Comparison of ENCODE assay signal across 27 cellular contexts in the genomic region with DNA sequence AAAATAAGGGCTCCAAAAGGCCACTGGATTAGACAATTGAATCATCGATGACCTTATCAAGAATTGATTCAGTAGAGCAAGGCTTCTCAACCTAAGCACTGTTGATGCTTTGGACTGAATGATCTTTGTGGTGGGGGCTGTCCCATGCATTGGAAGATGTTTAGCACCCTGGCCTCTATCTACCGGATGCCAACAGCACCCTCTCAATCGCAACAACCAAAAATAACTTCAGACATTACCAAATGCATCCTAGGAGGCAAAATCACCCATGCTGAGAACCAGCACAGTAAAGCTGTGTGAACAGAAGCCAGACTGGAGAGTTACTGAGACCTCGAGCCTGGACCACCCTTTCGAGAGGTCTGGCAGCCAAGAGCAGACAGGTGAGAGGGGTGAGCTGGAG.
DNase-seq lines count a peak whose midpoint lies in the region; ATAC-seq and TF ChIP-seq lines count a peak whose summit lies in the region.
"Had no signal": no experiment of that assay in that cellular context is flagged by ENCODE, and none has a peak within 500 bp of the region (broad histone marks: within the 10 kb centered on the region; RNA-seq: fewer than 3 reads in every experiment).

No MANE protein-coding gene starts in this region.

- no peaks in the 10 kb centered on the region for H3K27me3 ChIP-seq in BLaER1
- H3K27me3 ChIP-seq: dorsolateral prefrontal cortex, gastrocnemius medialis, right atrium auricular region, suprapubic skin had no signal

- H3K4me1 ChIP-seq in BLaER1 = peaks cover 89% of the 10 kb centered on the region
- H3K4me1 ChIP-seq: gastrocnemius medialis, right atrium auricular region, suprapubic skin had no signal

- H3K4me3 Mint-ChIP-seq in activated B cell treated with CpG ODN at 0.5 μM for 24 hours = peak overlapping the region; percentile 74
- H3K4me3 Mint-ChIP-seq in mesothelial cell of epicardium = no peak overlapping the region
- H3K4me3 Mint-ChIP-seq: activated naive CD4-positive, alpha-beta T cell treated with anti-CD3 and anti-CD28 coated beads for 36 hours; activated T-cell treated with anti-CD3 and anti-CD28 coated beads, Interleukin-2, amount 50 U/mL, for 72 hours; brain; neural crest cell had no signal

- peak overlapping the region; percentile 79 for H3K9ac ChIP-seq in BLaER1
- H3K9ac ChIP-seq: parathyroid adenoma had no signal

- H3K27me3 Mint-ChIP-seq in activated B cell treated with CpG ODN at 0.5 μM for 24 hours = no peaks in the 10 kb centered on the region
- H3K27me3 Mint-ChIP-seq in mesothelial cell of epicardium (ENCODE audit: low read depth) = peaks cover 5% of the 10 kb centered on the region

- TF ChIP-seq CTCF in activated B cell treated with CpG ODN at 0.5 μM for 24 hours (IDR thresholded peaks at IDR 0.05) = no peak
- TF ChIP-seq CTCF in GM13976 (IDR thresholded peaks at IDR 0.05; ENCODE audit: borderline replicate concordance, control extremely low read depth, extremely low read depth, insufficient read depth, missing control alignments) = no peak
- TF ChIP-seq CTCF in mesothelial cell of epicardium (IDR thresholded peaks at IDR 0.05; ENCODE audit: unreplicated experiment) = no peak

- H3K27ac ChIP-seq in BLaER1 = peak overlapping the region; percentile 94
- H3K27ac ChIP-seq: gastrocnemius medialis, parathyroid adenoma, right atrium auricular region, suprapubic skin had no signal

- CTCF ChIA-PET in activated B cell treated with CpG ODN at 0.5 μM for 24 hours (lab: Charles Lee) = interaction anchor here (1.0 to 1.6 kb wide), 6 partner anchors 12 to 79 kb away, joined by 3 to 8 read pairs (median 4); no protein-coding TSS in a partner anchor

- intact Hi-C loops in activated B cell treated with CpG ODN at 0.5 μM for 24 hours (cut with micrococcal nuclease) = loop anchor here (1.0 kb wide), 4 partner anchors 11 to 67 kb away; partner anchors contain the start of gene TBC1D7

- H3K36me3 Mint-ChIP-seq in activated B cell treated with CpG ODN at 0.5 μM for 24 hours (ENCODE audit: low read depth) (peaks cover 3% of the 10 kb centered on the region), mesothelial cell of epicardium (no peaks in the 10 kb centered on the region)

- peak overlapping the region; percentile 55 for H3K4me3 ChIP-seq in BLaER1
- H3K4me3 ChIP-seq: dorsolateral prefrontal cortex, gastrocnemius medialis, right atrium auricular region, suprapubic skin had no signal

- H3K9me3 ChIP-seq in BLaER1 = peaks cover 11% of the 10 kb centered on the region
- H3K9me3 ChIP-seq: gastrocnemius medialis, suprapubic skin had no signal

- peak overlapping the region; percentile 88 for H3K4me2 ChIP-seq in BLaER1

- in situ Hi-C loops in GM13976 (cut with MboI; ENCODE audit: low sequenced_read_pairs, unreplicated experiment) = no loop called here

- POLR2A ChIA-PET in activated B cell treated with CpG ODN at 0.5 μM for 24 hours (lab: Charles Lee) = interaction anchor here (1.0 to 5.2 kb wide), 10 partner anchors 12 to 354 kb away, joined by 3 to 101 read pairs (median 6); partner anchors contain the start of genes NOL7 and TBC1D7

- no peaks in the 10 kb centered on the region; the same call in 1 of the 2 replicates for H3K36me3 ChIP-seq in BLaER1
- H3K36me3 ChIP-seq: gastrocnemius medialis, right atrium auricular region, suprapubic skin had no signal

- peaks cover 5% of the 10 kb centered on the region for H3K9me3 Mint-ChIP-seq in activated B cell treated with CpG ODN at 0.5 μM for 24 hours
- peaks cover 7% of the 10 kb centered on the region for H3K9me3 Mint-ChIP-seq in mesothelial cell of epicardium
- H3K9me3 Mint-ChIP-seq: neural crest cell had no signal

- H3K4me1 Mint-ChIP-seq in activated B cell treated with CpG ODN at 0.5 μM for 24 hours (peaks cover 92% of the 10 kb centered on the region), mesothelial cell of epicardium (no peaks in the 10 kb centered on the region)

- ATAC-seq in GM18867 (IDR thresholded peaks at IDR 0.05; ENCODE audit: unreplicated experiment) (peak; percentile 28), HG03432 (IDR thresholded peaks at IDR 0.05; ENCODE audit: unreplicated experiment) (peak; percentile 39), activated B cell treated with CpG ODN at 0.5 μM for 24 hours (ENCODE audit: low read depth) (peak; percentile 6), GM19452 (IDR thresholded peaks at IDR 0.05; ENCODE audit: unreplicated experiment) (no peak)
- ATAC-seq: activated T-cell treated with anti-CD3 and anti-CD28 coated beads, Interleukin-2, amount 50 U/mL, for 72 hours; gastrocnemius medialis; HCT116; Panc1 had no signal

- DNase-seq in activated B cell treated with CpG ODN at 0.5 μM for 24 hours = no peak
- no peak for DNase-seq in GM13976 (ENCODE audit: low spot score)
- no peak for DNase-seq in cerebellar cortex (ENCODE audit: low spot score)
- DNase-seq in mesothelial cell of epicardium (ENCODE audit: low spot score in 2 of 2, unreplicated experiment in 2 of 2) = no peak
- DNase-seq: 8988T; activated CD4-positive, alpha-beta T cell treated with anti-CD3 and anti-CD28 coated beads, Interleukin-2, amount 50 U/mL, for 1 hour; activated naive CD4-positive, alpha-beta T cell treated with anti-CD3 and anti-CD28 coated beads for 36 hours; activated T-cell treated with anti-CD3 and anti-CD28 coated beads, Interleukin-2, amount 50 U/mL, for 72 hours; dorsolateral prefrontal cortex; gastrocnemius medialis; left cardiac atrium; NCI-H1105; NCI-H524 treated with DMSO at 0.1 percent for 48 hours; SHP77; stimulated activated CD4-positive, alpha-beta T cell treated with anti-CD3 and anti-CD28 coated beads, Interleukin-2, amount 100 ng/mL, for 48 hours; T1000 had no signal

- peak overlapping the region; percentile 75 for H3K27ac Mint-ChIP-seq in activated B cell treated with CpG ODN at 0.5 μM for 24 hours
- H3K27ac Mint-ChIP-seq in mesothelial cell of epicardium = no peak overlapping the region
- H3K27ac Mint-ChIP-seq: activated naive CD4-positive, alpha-beta T cell treated with anti-CD3 and anti-CD28 coated beads for 36 hours; activated T-cell treated with anti-CD3 and anti-CD28 coated beads, Interleukin-2, amount 50 U/mL, for 72 hours; brain had no signal

- H4K20me1 ChIP-seq in BLaER1 = no peaks in the 10 kb centered on the region
